ENCODE assay signal across 9 cellular contexts in the genomic region with DNA sequence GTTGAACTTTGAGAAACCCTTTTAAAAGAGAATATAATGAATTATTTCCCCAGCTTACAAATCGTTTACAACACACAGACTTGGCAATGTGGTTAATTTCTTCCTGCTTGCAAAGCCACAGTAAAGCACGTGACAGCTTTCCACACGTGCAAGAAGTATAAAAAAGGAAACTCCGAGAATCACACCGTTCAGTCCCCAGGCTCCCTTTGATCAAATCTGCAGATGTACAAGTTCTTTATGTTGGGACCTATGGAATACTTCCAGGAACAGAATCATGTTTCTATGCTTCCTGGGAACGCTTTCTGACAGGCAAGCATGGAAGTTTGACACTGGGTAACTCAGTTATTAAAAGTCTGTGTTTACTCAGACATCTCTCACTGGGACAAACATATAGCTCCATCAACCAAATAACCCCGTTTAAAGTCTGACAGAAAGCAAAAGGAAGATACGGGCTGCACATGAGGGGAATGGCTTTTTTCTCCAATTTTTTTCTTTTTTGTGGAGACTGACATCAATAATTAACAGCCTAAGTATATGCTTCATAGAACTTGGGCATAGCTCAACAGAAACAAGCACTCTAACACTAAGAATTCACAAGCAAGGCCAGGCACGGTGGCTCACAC.
DNase-seq lines count a peak whose midpoint lies in the region; ATAC-seq, FAIRE-seq and TF ChIP-seq lines count a peak whose summit lies in the region.
"Had no signal": no experiment of that assay in that cellular context is flagged by ENCODE, and none has a peak within 500 bp of the region (broad histone marks: within the 10 kb centered on the region; RNA-seq: fewer than 3 reads in every experiment).

No MANE protein-coding gene starts in this region.

- H3K9me3 ChIP-seq in psoas muscle, result no peaks in the 10 kb centered on the region
- H3K9me3 ChIP-seq: breast epithelium had no signal

- H3K27me3 ChIP-seq in psoas muscle (ENCODE audit: insufficient read depth in 3 of 3, low read length in 2 of 3), result no peaks in the 10 kb centered on the region
- H3K27me3 ChIP-seq: breast epithelium had no signal

- ATAC-seq in GM19328 (IDR thresholded peaks at IDR 0.05; ENCODE audit: unreplicated experiment) (peak; percentile 68), HG03103 (IDR thresholded peaks at IDR 0.05; ENCODE audit: low read depth, unreplicated experiment) (peak; percentile 83), psoas muscle (no peak), GM18867 (IDR thresholded peaks at IDR 0.05; ENCODE audit: unreplicated experiment) (no peak)

- 51 to 54% (median 53%) methylated on average over 9 of the region's 9 CpGs for WGBS in psoas muscle, 3 donors

- H3K27ac ChIP-seq in psoas muscle, result no peak overlapping the region
- H3K27ac ChIP-seq: breast epithelium had no signal

- peak; percentile 34 for DNase-seq in activated CD4-positive, alpha-beta T cell treated with anti-CD3 and anti-CD28 coated beads, Interleukin-2, amount 50 U/mL, for 1 hour
- DNase-seq in skeletal muscle cell (ENCODE audit: low read depth) (peak; percentile 10), HTR-8/SVneo (ENCODE audit: insufficient read length, low spot score) (no peak), psoas muscle (no peak), NCI-H2171 treated with DMSO at 0.1 percent for 48 hours (lab: John Stamatoyannopoulos, UW) (no peak)

- no peaks in the 10 kb centered on the region for H3K4me1 ChIP-seq in psoas muscle
- H3K4me1 ChIP-seq: breast epithelium had no signal

- H3K4me3 ChIP-seq in skeletal muscle cell (ENCODE audit: low read depth, low read length) (no peak overlapping the region), psoas muscle (no peak overlapping the region)
- H3K4me3 ChIP-seq: breast epithelium had no signal

- no peak for TF ChIP-seq CTCF in psoas muscle (IDR thresholded peaks at IDR 0.05)

- no peaks in the 10 kb centered on the region for H3K36me3 ChIP-seq in psoas muscle (ENCODE audit: insufficient read depth in 1 of 2, low read depth in 1 of 2)
- H3K36me3 ChIP-seq: breast epithelium had no signal

- no peak for FAIRE-seq in HTR-8/SVneo (lab: Jason Lieb, UNC)

- intact Hi-C loops in psoas muscle (cut with DNase I), result no loop called here

Comparison
In these comparisons a context has a peak if more than half of its experiments do, and no peak if none do; other contexts are left out.
1. ATAC-seq: peak in GM19328 (single experiment) and HG03103 (single experiment); none in psoas muscle (0 of 4) and GM18867 (single experiment).
2. DNase-seq: peak in activated CD4-positive, alpha-beta T cell treated with anti-CD3 and anti-CD28 coated beads, Interleukin-2, amount 50 U/mL, for 1 hour (single experiment) and skeletal muscle cell (single experiment); none in HTR-8/SVneo (single experiment), psoas muscle (0 of 2) and NCI-H2171 treated with DMSO at 0.1 percent for 48 hours (single experiment).